9 cellular contexts compared by ENCODE assay signal in the genomic region with DNA sequence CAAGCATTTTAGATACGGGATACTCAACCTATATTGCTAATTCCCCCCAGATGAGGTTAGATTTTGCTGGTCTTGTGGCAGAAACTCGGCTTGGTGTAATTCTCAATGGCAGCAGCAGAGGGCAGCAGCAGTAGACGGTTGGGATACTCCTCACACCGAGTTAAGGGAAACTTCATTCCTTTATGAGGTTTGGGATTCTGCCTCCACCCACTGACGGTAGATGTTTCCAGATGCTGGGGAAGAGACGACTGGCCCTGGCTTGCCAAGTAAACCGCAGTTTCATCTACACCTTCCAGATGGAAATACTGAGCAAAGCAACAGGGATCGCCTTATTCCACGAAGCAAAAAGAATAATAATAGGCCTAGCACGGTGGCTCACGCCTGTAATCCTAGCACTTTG. TPM values are rescaled to one million over a fixed set of nuclear protein-coding genes. Genes with fewer than 3 reads are reported as not detected.
DNase-seq lines count a peak whose midpoint lies in the region; ATAC-seq and TF ChIP-seq lines count a peak whose summit lies in the region.
"Had no signal": no experiment of that assay in that cellular context is flagged by ENCODE, and none has a peak within 500 bp of the region (broad histone marks: within the 10 kb centered on the region; RNA-seq: fewer than 3 reads in every experiment).

No MANE protein-coding gene starts in this region.

- H3K36me3 ChIP-seq in KMS-11 (ENCODE audit: insufficient read depth) (no peaks in the 10 kb centered on the region), esophagus muscularis mucosa (no peaks in the 10 kb centered on the region)

- peaks cover 8% of the 10 kb centered on the region for H3K4me1 ChIP-seq in KMS-11 (ENCODE audit: low read depth, poor library complexity, severe bottlenecking)
- peaks cover 0 to 6% (median 2%) of the 10 kb centered on the region in 4 donors for H3K4me1 ChIP-seq in esophagus muscularis mucosa

- H2AFZ ChIP-seq in KMS-11 (ENCODE audit: low read depth), result peak overlapping the region; percentile 66; the same call in 1 of the 2 replicates

- POLR2A ChIA-PET in naive thymus-derived CD8-positive, alpha-beta T cell (lab: Charles Lee), result no interaction called here

- no peaks in the 10 kb centered on the region for H3K27me3 ChIP-seq in KMS-11 (ENCODE audit: insufficient read depth, low read depth)
- no peaks in the 10 kb centered on the region for H3K27me3 ChIP-seq in esophagus muscularis mucosa

- no peak for TF ChIP-seq EP300 in esophagus muscularis mucosa (IDR thresholded peaks at IDR 0.05)

- no peak overlapping the region for H3K4me3 Mint-ChIP-seq in naive thymus-derived CD8-positive, alpha-beta T cell
- no peak overlapping the region for H3K4me3 Mint-ChIP-seq in stimulated activated effector memory CD8-positive, alpha-beta T cell treated with anti-CD3 and anti-CD28 coated beads, Interleukin-12 subunit alpha, Interleukin-12 subunit beta, amount 100 ng/mL, for 72 hours
- H3K4me3 Mint-ChIP-seq: activated naive CD4-positive, alpha-beta T cell treated with anti-CD3 and anti-CD28 coated beads, Interleukin-2, amount 50 U/mL, for 24 hours had no signal

- peak; percentile 66 to 67 for ATAC-seq in naive thymus-derived CD8-positive, alpha-beta T cell
- peak; percentile 64 for ATAC-seq in stimulated activated effector memory CD8-positive, alpha-beta T cell treated with anti-CD3 and anti-CD28 coated beads, Interleukin-12 subunit alpha, Interleukin-12 subunit beta, amount 100 ng/mL, for 72 hours
- ATAC-seq in HG03378 (IDR thresholded peaks at IDR 0.05; ENCODE audit: unreplicated experiment), result no peak

- no peaks in the 10 kb centered on the region for H3K79me2 ChIP-seq in KMS-11 (ENCODE audit: insufficient read depth, low read depth)

- 22% methylated on average over 11 of the region's 11 CpGs for WGBS in esophagus muscularis mucosa

- intact Hi-C loops in esophagus muscularis mucosa (cut with DNase I), result loop anchor here (1.0 to 5.0 kb wide), 3 partner anchors 151 to 241 kb away; partner anchors contain the start of gene GFOD1

- peaks cover 0 to 2% (median 0%) of the 10 kb centered on the region in 3 donors for H3K36me3 Mint-ChIP-seq in naive thymus-derived CD8-positive, alpha-beta T cell
- no peaks in the 10 kb centered on the region for H3K36me3 Mint-ChIP-seq in stimulated activated effector memory CD8-positive, alpha-beta T cell treated with anti-CD3 and anti-CD28 coated beads, Interleukin-12 subunit alpha, Interleukin-12 subunit beta, amount 100 ng/mL, for 72 hours
- H3K36me3 Mint-ChIP-seq: activated naive CD4-positive, alpha-beta T cell treated with anti-CD3 and anti-CD28 coated beads, Interleukin-2, amount 50 U/mL, for 24 hours had no signal

- TF ChIP-seq CTCF in KMS-11 (conservative IDR thresholded peaks at IDR 0.05; ENCODE audit: low read depth, low read length) (peak; percentile 88), esophagus muscularis mucosa (IDR thresholded peaks at IDR 0.05) (peak; percentile 96 to 97 (median 96))

- DNase-seq in DMS114 treated with DMSO at 0.1 percent for 48 hours (lab: John Stamatoyannopoulos, UW; ENCODE audit: unreplicated experiment) (peak; percentile 86), OCI-M2 (lab: John Stamatoyannopoulos, UW; ENCODE audit: unreplicated experiment) (peak; percentile 88), activated T-cell treated with anti-CD3 and anti-CD28 coated beads for 48 hours (ENCODE audit: low read depth) (peak; percentile 68), esophagus muscularis mucosa (ENCODE audit: extremely low spot score) (peak; percentile 96)
- DNase-seq in naive thymus-derived CD8-positive, alpha-beta T cell, result peak; percentile 47 to 82 (median 66)
- peak; percentile 72 to 90 for DNase-seq in stimulated activated effector memory CD8-positive, alpha-beta T cell treated with anti-CD3 and anti-CD28 coated beads, Interleukin-12 subunit alpha, Interleukin-12 subunit beta, amount 100 ng/mL, for 72 hours (ENCODE audit: low spot score in 2 of 2)

- H3K9me3 Mint-ChIP-seq in naive thymus-derived CD8-positive, alpha-beta T cell, result peaks cover 0 to 5% (median 2%) of the 10 kb centered on the region in 9 donors
- H3K9me3 Mint-ChIP-seq in stimulated activated effector memory CD8-positive, alpha-beta T cell treated with anti-CD3 and anti-CD28 coated beads, Interleukin-12 subunit alpha, Interleukin-12 subunit beta, amount 100 ng/mL, for 72 hours, result no peaks in the 10 kb centered on the region
- H3K9me3 Mint-ChIP-seq: activated naive CD4-positive, alpha-beta T cell treated with anti-CD3 and anti-CD28 coated beads, Interleukin-2, amount 50 U/mL, for 24 hours had no signal

- peaks cover 0 to 3% (median 0%) of the 10 kb centered on the region in 5 donors for H3K27me3 Mint-ChIP-seq in naive thymus-derived CD8-positive, alpha-beta T cell
- H3K27me3 Mint-ChIP-seq: activated naive CD4-positive, alpha-beta T cell treated with anti-CD3 and anti-CD28 coated beads, Interleukin-2, amount 50 U/mL, for 24 hours had no signal

- no peak overlapping the region for H3K9ac ChIP-seq in KMS-11

- no peak overlapping the region for H3K4me2 ChIP-seq in KMS-11

- peaks cover 0 to 4% (median 0%) of the 10 kb centered on the region in 4 donors for H3K9me3 ChIP-seq in esophagus muscularis mucosa

- TF ChIP-seq POLR2A in esophagus muscularis mucosa (IDR thresholded peaks at IDR 0.05; ENCODE audit: low read depth), result no peak

- no peaks in the 10 kb centered on the region for H4K20me1 ChIP-seq in KMS-11 (ENCODE audit: insufficient read depth)

- peaks cover 2 to 27% (median 4%) of the 10 kb centered on the region in 4 donors for H3K4me1 Mint-ChIP-seq in naive thymus-derived CD8-positive, alpha-beta T cell
- no peaks in the 10 kb centered on the region for H3K4me1 Mint-ChIP-seq in stimulated activated effector memory CD8-positive, alpha-beta T cell treated with anti-CD3 and anti-CD28 coated beads, Interleukin-12 subunit alpha, Interleukin-12 subunit beta, amount 100 ng/mL, for 72 hours

- H3K27ac ChIP-seq in KMS-11 (no peak overlapping the region), esophagus muscularis mucosa (replicated peaks in 1 of 4) (no peak overlapping the region)

- peak overlapping the region in 1 of 10 donors; percentile 28 for H3K27ac Mint-ChIP-seq in naive thymus-derived CD8-positive, alpha-beta T cell
- no peak overlapping the region for H3K27ac Mint-ChIP-seq in stimulated activated effector memory CD8-positive, alpha-beta T cell treated with anti-CD3 and anti-CD28 coated beads, Interleukin-12 subunit alpha, Interleukin-12 subunit beta, amount 100 ng/mL, for 72 hours
- H3K27ac Mint-ChIP-seq: activated naive CD4-positive, alpha-beta T cell treated with anti-CD3 and anti-CD28 coated beads, Interleukin-2, amount 50 U/mL, for 24 hours had no signal

- H3K4me3 ChIP-seq in KMS-11 (IDR thresholded peaks at IDR 0.05; ENCODE audit: insufficient read depth, low read depth, low read length), result no peak overlapping the region
- H3K4me3 ChIP-seq in esophagus muscularis mucosa, result no peak overlapping the region

RNA-seq across cellular contexts. Expression of gene TBC1D7, which starts 8.2 kb away (rescaled TPM):
- total RNA-seq in esophagus muscularis mucosa, result 10 to 100 TPM in 1 of 4 donors, 1 to 10 TPM in 3; 5.5 to 12.5 (median 8.4) TPM
- 10 to 100 TPM; 17.9 to 19.2 TPM for total RNA-seq in naive thymus-derived CD8-positive, alpha-beta T cell
- polyA plus RNA-seq in naive thymus-derived CD8-positive, alpha-beta T cell, result 10 to 100 TPM; 11.8 to 17.1 (median 12.5) TPM
